ENCODE assay signal across 8 cellular contexts in genomic region chr7:25893436-25893835, GRCh38.
DNase-seq lines count a peak whose midpoint lies in the region; ATAC-seq, FAIRE-seq and TF ChIP-seq lines count a peak whose summit lies in the region.

No MANE protein-coding gene starts in this region.

- H3K4me1 ChIP-seq in HepG2 (ENCODE audit: insufficient read depth, low read length) (peaks cover 21% of the 10 kb centered on the region), upper lobe of left lung (peaks cover 15 to 29% (median 18%) of the 10 kb centered on the region in 4 donors)

- H3K9me3 Mint-ChIP-seq in activated naive CD4-positive, alpha-beta T cell treated with anti-CD3 and anti-CD28 coated beads for 36 hours, result peaks cover 2% of the 10 kb centered on the region
- H3K9me3 Mint-ChIP-seq in activated naive CD4-positive, alpha-beta T cell treated with anti-CD3 and anti-CD28 coated beads, Interleukin-2, amount 50 U/mL, for 72 hours, result no peaks in the 10 kb centered on the region

- H3K9ac ChIP-seq in HepG2 (ENCODE audit: insufficient read depth, low read depth, low read length), result peak overlapping the region; percentile 37; the same call in 1 of the 2 replicates

- H3K4me3 ChIP-seq in WI38 (ENCODE audit: low read depth, low read length), result peak overlapping the region; percentile 56
- H3K4me3 ChIP-seq in HepG2 (replicated peaks in 1 of 3; ENCODE audit: insufficient read depth in 1 of 3, low read depth in 2 of 3, low read length in 3 of 3), result peak overlapping the region in 2 of 3 experiments; percentile 58 to 59; a peak in 3 of 6 replicates
- H3K4me3 ChIP-seq in upper lobe of left lung, result peak overlapping the region in 3 of 4 donors; percentile 22 to 52 (median 51)

- no TSS peak for BruUV-seq in HepG2 (replicated peaks; lab: Mats Ljungman, UMichigan)

- H3K36me3 Mint-ChIP-seq in activated naive CD4-positive, alpha-beta T cell treated with anti-CD3 and anti-CD28 coated beads for 36 hours (ENCODE audit: low read depth), result no peaks in the 10 kb centered on the region
- no peaks in the 10 kb centered on the region for H3K36me3 Mint-ChIP-seq in activated naive CD4-positive, alpha-beta T cell treated with anti-CD3 and anti-CD28 coated beads, Interleukin-2, amount 50 U/mL, for 72 hours

- no peak overlapping the region for H3K27ac ChIP-seq in HepG2 (ENCODE audit: extremely low read length, insufficient read depth, low read length)
- no peak overlapping the region for H3K27ac ChIP-seq in upper lobe of left lung

- WGBS in HepG2 (ENCODE audit: low lambda C conversion rate), result 27% methylated on average over 1 of the region's 1 CpG
- WGBS in upper lobe of left lung, 2 donors, result 23 to 37% methylated on average over 1 of the region's 1 CpG

- POLR2A ChIA-PET in HepG2 (lab: Yijun Ruan, JAX), result no interaction called here

- H3K9me3 ChIP-seq in HepG2 (ENCODE audit: low read length) (no peaks in the 10 kb centered on the region), upper lobe of left lung (no peaks in the 10 kb centered on the region)

- H3K27me3 Mint-ChIP-seq in activated naive CD4-positive, alpha-beta T cell treated with anti-CD3 and anti-CD28 coated beads for 36 hours (ENCODE audit: low read depth), result peaks cover 6% of the 10 kb centered on the region

- CTCF ChIA-PET in activated naive CD4-positive, alpha-beta T cell treated with anti-CD3 and anti-CD28 coated beads for 36 hours (lab: Charles Lee), result interaction anchor here (0.6 to 4.8 kb wide), 33 partner anchors 12 to 789 kb away, joined by 3 to 32 read pairs (median 5); no protein-coding TSS in a partner anchor
- CTCF ChIA-PET in HepG2 (lab: Yijun Ruan, JAX; ENCODE audit: low intra/inter-chr PET ratio, low total read pairs), result interaction anchor here (1.7 to 2.7 kb wide), 3 partner anchors 168 to 476 kb away, joined by 4 to 54 read pairs (median 15); no protein-coding TSS in a partner anchor

- FAIRE-seq in HepG2 (lab: Jason Lieb, UNC) (no peak), GM12891 (lab: Jason Lieb, UNC) (no peak)

- ATAC-seq in activated naive CD4-positive, alpha-beta T cell treated with anti-CD3 and anti-CD28 coated beads, Interleukin-2, amount 50 U/mL, for 72 hours, result no peak
- ATAC-seq in HepG2 (no peak), upper lobe of left lung (ENCODE audit: low FRiP score in 2 of 2) (no peak), HG03025 (IDR thresholded peaks at IDR 0.05; ENCODE audit: low FRiP score, unreplicated experiment) (no peak), HG02763 (IDR thresholded peaks at IDR 0.05; ENCODE audit: unreplicated experiment) (no peak)

- no peak for DNase-seq in activated naive CD4-positive, alpha-beta T cell treated with anti-CD3 and anti-CD28 coated beads for 36 hours
- DNase-seq in activated naive CD4-positive, alpha-beta T cell treated with anti-CD3 and anti-CD28 coated beads, Interleukin-2, amount 50 U/mL, for 72 hours (ENCODE audit: low spot score in 2 of 2), result no peak
- no peak for DNase-seq in HepG2 (ENCODE audit: low spot score)
- DNase-seq in upper lobe of left lung, result no peak
- DNase-seq in GM12891 (ENCODE audit: insufficient read length, low spot score), result no peak

- H3K4me2 ChIP-seq in HepG2 (ENCODE audit: low read depth, low read length), result peak overlapping the region; percentile 66

- H4K20me1 ChIP-seq in HepG2 (ENCODE audit: insufficient read depth, low read length), result no peaks in the 10 kb centered on the region

- in situ Hi-C loops in HepG2 (cut with HindIII; ENCODE audit: extremely low pct_ligation_motif_present, low pct_unique_long_range_greater_than_20kb), result loop anchor here (5.0 to 25.0 kb wide), 4 partner anchors 174 to 771 kb away; partner anchors contain the start of gene SNX10

- H2AFZ ChIP-seq in HepG2 (ENCODE audit: low read length), result peak overlapping the region; percentile 94

- no peak for TF ChIP-seq CTCF in WI38 (IDR thresholded peaks at IDR 0.05; ENCODE audit: low read depth, low read length)
- no peak for TF ChIP-seq CTCF in HepG2 (CRISPR knock-in tag; IDR thresholded peaks at IDR 0.05)
- TF ChIP-seq CTCF in upper lobe of left lung (IDR thresholded peaks at IDR 0.05), result no peak

- TF ChIP-seq RAD21 in HepG2 (CRISPR knock-in tag; IDR thresholded peaks at IDR 0.05), result no peak

- H3K4me1 Mint-ChIP-seq in activated naive CD4-positive, alpha-beta T cell treated with anti-CD3 and anti-CD28 coated beads for 36 hours (ENCODE audit: low read depth), result peaks cover 25% of the 10 kb centered on the region

- TF ChIP-seq POLR2A in HepG2 (IDR thresholded peaks at IDR 0.05; ENCODE audit: insufficient read depth in 1 of 2, low read depth in 2 of 2, low read length in 2 of 2), result no peak
- TF ChIP-seq POLR2A in upper lobe of left lung (IDR thresholded peaks at IDR 0.05), result no peak
- TF ChIP-seq POLR2A in GM12891 (IDR thresholded peaks at IDR 0.05; ENCODE audit: low read depth, low read length), result no peak

- no peak overlapping the region for H3K27ac Mint-ChIP-seq in activated naive CD4-positive, alpha-beta T cell treated with anti-CD3 and anti-CD28 coated beads for 36 hours
- H3K27ac Mint-ChIP-seq in activated naive CD4-positive, alpha-beta T cell treated with anti-CD3 and anti-CD28 coated beads, Interleukin-2, amount 50 U/mL, for 72 hours, result peak overlapping the region in 1 of 2 donors; percentile 88

- intact Hi-C loops in activated naive CD4-positive, alpha-beta T cell treated with anti-CD3 and anti-CD28 coated beads for 36 hours (cut with micrococcal nuclease), result loop anchor here (2.0 to 10.0 kb wide), 6 partner anchors 184 to 789 kb away; partner anchors contain the start of genes CBX3, HNRNPA2B1 and NFE2L3
- intact Hi-C loops in HepG2 (cut with micrococcal nuclease; ENCODE audit: unreplicated experiment), result loop anchor here (1.0 to 5.0 kb wide), 3 partner anchors 168 to 471 kb away; no protein-coding TSS in a partner anchor

- TF ChIP-seq EP300 in HepG2 (IDR thresholded peaks at IDR 0.05; ENCODE audit: low read depth in 2 of 2, low read length in 2 of 2) (no peak), HepG2 (CRISPR knock-in tag; IDR thresholded peaks at IDR 0.05; ENCODE audit: borderline replicate concordance) (no peak), upper lobe of left lung (IDR thresholded peaks at IDR 0.05) (no peak)

- no peaks in the 10 kb centered on the region for H3K36me3 ChIP-seq in HepG2 (replicated peaks in 1 of 2; ENCODE audit: control insufficient read depth in 1 of 2, insufficient read depth in 2 of 2, low read length in 2 of 2)
- no peaks in the 10 kb centered on the region for H3K36me3 ChIP-seq in upper lobe of left lung

- H3K79me2 ChIP-seq in HepG2 (ENCODE audit: insufficient read depth, low read length), result no peaks in the 10 kb centered on the region

- H3K4me3 Mint-ChIP-seq in activated naive CD4-positive, alpha-beta T cell treated with anti-CD3 and anti-CD28 coated beads for 36 hours, result peak overlapping the region; percentile 72

- H3K27me3 ChIP-seq in HepG2 (ENCODE audit: control insufficient read depth in 1 of 2, insufficient read depth in 2 of 2, low read length in 2 of 2) (peaks cover 0 to 3% of the 10 kb centered on the region in 2 experiments; a peak in 1 of 5 replicates), upper lobe of left lung (no peaks in the 10 kb centered on the region)

TF ChIP-seq in HepG2, 621 proteins besides CTCF, POLR2A, EP300 and RAD21 (continues in another document):
- TF ChIP-seq THAP8 (CRISPR knock-in tag; IDR thresholded peaks at IDR 0.05; ENCODE audit: borderline replicate concordance), result no peak
- no peak for TF ChIP-seq MED8 (CRISPR knock-in tag; IDR thresholded peaks at IDR 0.05; ENCODE audit: insufficient replicate concordance)
- no peak for TF ChIP-seq E2F1 (CRISPR knock-in tag; IDR thresholded peaks at IDR 0.05)
- TF ChIP-seq NCOR1 (IDR thresholded peaks at IDR 0.05; ENCODE audit: borderline replicate concordance, low read length), result no peak
- TF ChIP-seq KMT2A (CRISPR knock-in tag; IDR thresholded peaks at IDR 0.05), result no peak
- TF ChIP-seq ZNF136 (CRISPR knock-in tag; IDR thresholded peaks at IDR 0.05; ENCODE audit: low read depth), result no peak

TF ChIP-seq in GM12891, 5 proteins besides CTCF, POLR2A, EP300 and RAD21:
- TF ChIP-seq POU2F2 (IDR thresholded peaks at IDR 0.05; ENCODE audit: low read depth, low read length) (no peak), PAX5 (IDR thresholded peaks at IDR 0.05; ENCODE audit: insufficient read depth, low read length, severe bottlenecking) (no peak), POLR2AphosphoS5 (IDR thresholded peaks at IDR 0.05; ENCODE audit: low read depth, low read length) (no peak), TAF1 (IDR thresholded peaks at IDR 0.05; ENCODE audit: low read depth, low read length) (no peak), SPI1 (IDR thresholded peaks at IDR 0.05; ENCODE audit: low read depth, low read length) (no peak)
